ENCODE assay signal across 16 cellular contexts in the genomic region with DNA sequence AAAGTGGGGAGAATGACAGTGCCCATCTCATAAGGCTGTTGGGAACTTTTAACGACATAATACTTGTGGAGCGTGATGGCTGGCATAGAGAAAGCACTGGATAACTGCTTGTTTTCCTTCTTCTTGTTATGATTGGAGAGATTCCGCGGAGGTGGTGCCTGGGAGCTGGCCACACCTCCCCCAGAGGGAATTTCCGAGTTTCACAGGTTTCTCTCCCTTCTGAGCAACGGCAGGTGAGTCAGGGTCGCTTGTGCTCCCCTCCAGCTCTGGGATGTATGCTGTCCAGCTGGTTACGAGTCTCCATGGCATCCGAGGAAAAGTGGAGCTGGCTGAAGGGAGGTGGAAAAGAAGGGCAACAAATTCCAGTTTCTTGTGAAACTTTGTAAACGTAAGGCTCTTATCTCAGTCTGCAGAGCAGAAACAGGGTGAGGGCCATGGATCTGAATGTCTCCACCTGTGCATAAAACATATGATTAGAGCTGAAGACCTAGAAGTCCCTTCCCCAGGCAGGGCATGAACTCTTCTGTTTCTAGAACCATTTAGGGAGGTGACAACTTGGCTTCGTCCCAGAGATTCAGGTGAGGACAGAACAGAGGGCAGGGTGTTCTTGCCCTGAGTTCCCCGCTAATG. TPM values are rescaled to one million over a fixed set of nuclear protein-coding genes. Genes with fewer than 3 reads are reported as not detected.
A peak's percentile ranks its signal among the peaks of the same experiment; 100 is the strongest.
DNase-seq lines count a peak whose midpoint lies in the region; ATAC-seq and TF ChIP-seq lines count a peak whose summit lies in the region.
"Had no signal": no experiment of that assay in that cellular context is flagged by ENCODE, and none has a peak within 500 bp of the region (broad histone marks: within the 10 kb centered on the region; RNA-seq: fewer than 3 reads in every experiment).

No MANE protein-coding gene starts in this region.

- H3K9ac ChIP-seq in BLaER1 (peak overlapping the region; percentile 59), HUES6 (ENCODE audit: low read length) (no peak overlapping the region), mammary epithelial cell (ENCODE audit: insufficient read depth, low read length) (no peak overlapping the region)

- BruUV-seq in mammary epithelial cell (replicated peaks; lab: Mats Ljungman, UMichigan) = no TSS peak

- no peak overlapping the region for H3K4me3 ChIP-seq in BLaER1
- H3K4me3 ChIP-seq in HUES6 (ENCODE audit: low read depth, low read length) = peak overlapping the region; percentile 22; the same call in 1 of the 2 replicates
- no peak overlapping the region for H3K4me3 ChIP-seq in mammary epithelial cell (replicated peaks in 1 of 3; ENCODE audit: insufficient read depth in 1 of 3, low read depth in 2 of 3, low read length in 3 of 3)
- no peak overlapping the region for H3K4me3 ChIP-seq in spleen
- H3K4me3 ChIP-seq: lung had no signal

- H3K27me3 ChIP-seq in BLaER1 = no peaks in the 10 kb centered on the region
- no peaks in the 10 kb centered on the region for H3K27me3 ChIP-seq in HUES6 (ENCODE audit: control insufficient read depth, insufficient read depth, low read length)
- H3K27me3 ChIP-seq in mammary epithelial cell (ENCODE audit: insufficient read depth, low read length) = no peaks in the 10 kb centered on the region
- no peaks in the 10 kb centered on the region for H3K27me3 ChIP-seq in spleen (replicated peaks in 1 of 7)

- peak; percentile 57 for ATAC-seq in left lobe of liver
- no peak for ATAC-seq in HG02678 (IDR thresholded peaks at IDR 0.05; ENCODE audit: unreplicated experiment)

- H3K9me3 ChIP-seq in BLaER1 (peaks cover 6% of the 10 kb centered on the region; the same call in 1 of the 2 replicates), HUES6 (ENCODE audit: control insufficient read depth, insufficient read depth, low read depth, low read length) (no peaks in the 10 kb centered on the region), mammary epithelial cell (replicated peaks; ENCODE audit: insufficient read depth, low read length) (no peaks in the 10 kb centered on the region), spleen (no peaks in the 10 kb centered on the region)

- TF ChIP-seq POLR2A in spleen (IDR thresholded peaks at IDR 0.05) = no peak

- intact Hi-C loops in mammary epithelial cell (cut with micrococcal nuclease) = no loop called here
- intact Hi-C loops in spleen (cut with DNase I; ENCODE audit: low total_unique reads) = no loop called here

- dilution Hi-C loops in mammary epithelial cell (cut with HindIII; ENCODE audit: low sequenced_read_pairs) = no loop called here

- in situ Hi-C loops in mammary epithelial cell (cut with MboI; ENCODE audit: low sequenced_read_pairs in 2 of 2) = no loop called here

- no peak for TF ChIP-seq CTCF in mammary epithelial cell (conservative IDR thresholded peaks at IDR 0.05 in 1 of 2, IDR thresholded peaks at IDR 0.05 in 1 of 2; ENCODE audit: extremely low read depth in 1 of 2, insufficient read depth in 1 of 2, low read depth in 1 of 2, low read length in 2 of 2)
- no peak for TF ChIP-seq CTCF in spleen (IDR thresholded peaks at IDR 0.05 in 8 of 11, conservative IDR thresholded peaks at IDR 0.05 in 3 of 11)

- H3K36me3 ChIP-seq in BLaER1 (no peaks in the 10 kb centered on the region), HUES6 (ENCODE audit: control insufficient read depth, insufficient read depth, low read length) (no peaks in the 10 kb centered on the region), mammary epithelial cell (ENCODE audit: insufficient read depth, low read length) (no peaks in the 10 kb centered on the region), spleen (no peaks in the 10 kb centered on the region)

- no peak overlapping the region for H2AFZ ChIP-seq in mammary epithelial cell (ENCODE audit: low read depth, low read length)

- H3K4me2 ChIP-seq in BLaER1 = peak overlapping the region; percentile 72
- no peak overlapping the region for H3K4me2 ChIP-seq in mammary epithelial cell (ENCODE audit: insufficient read depth, low read depth, low read length)

- H4K20me1 ChIP-seq in BLaER1 (no peaks in the 10 kb centered on the region), mammary epithelial cell (ENCODE audit: insufficient read depth, low read length) (no peaks in the 10 kb centered on the region)

- WGBS in mammary epithelial cell (ENCODE audit: low coverage, missing lambda C conversion rate) = 86% methylated on average over 12 of the region's 12 CpGs
- WGBS in spleen, 5 donors = 73 to 85% (median 81%) methylated on average over 12 of the region's 12 CpGs

- H3K27ac ChIP-seq in BLaER1 (peak overlapping the region; percentile 89), HUES6 (ENCODE audit: low read depth, low read length) (no peak overlapping the region), mammary epithelial cell (ENCODE audit: insufficient read depth, low read depth, low read length) (no peak overlapping the region), spleen (no peak overlapping the region)

- DNase-seq in mammary epithelial cell (peak; percentile 26), left lobe of liver (ENCODE audit: low spot score) (no peak), spleen (no peak), Kasumi-1 (lab: John Stamatoyannopoulos, UW) (no peak), NCI-H524 treated with DMSO at 0.1 percent for 48 hours (lab: John Stamatoyannopoulos, UW) (no peak)
- DNase-seq: activated CD4-positive, CD25-positive, alpha-beta regulatory T cell; NCI-H2081 treated with DMSO at 0.1 percent for 48 hours; NCI-H524; stimulated activated naive CD4-positive, alpha-beta T cell had no signal

- CTCF ChIA-PET in mammary epithelial cell (lab: Charles Lee; ENCODE audit: low non-redundant PET) = no interaction called here

- H3K79me2 ChIP-seq in mammary epithelial cell (ENCODE audit: insufficient read depth, low read length) = no peaks in the 10 kb centered on the region

- H3K4me1 ChIP-seq in BLaER1 (peaks cover 74% of the 10 kb centered on the region), HUES6 (ENCODE audit: control insufficient read depth, insufficient read depth, low read length) (peaks cover 13% of the 10 kb centered on the region; the same call in 1 of the 2 replicates), mammary epithelial cell (ENCODE audit: insufficient read depth, low read length) (no peaks in the 10 kb centered on the region), spleen (peaks cover 0 to 8% (median 0%) of the 10 kb centered on the region in 6 donors)

RNA-seq across cellular contexts. Expression of a gene that starts 10.0 kb away (rescaled TPM):
- not detected for total RNA-seq in mammary epithelial cell
- not detected for polyA plus RNA-seq in mammary epithelial cell
- polyA minus RNA-seq in mammary epithelial cell = not detected
- total RNA-seq in left lobe of liver = not detected
- not detected for total RNA-seq in spleen
- not detected for polyA plus RNA-seq in spleen
- total RNA-seq: lung, renal cortical epithelial cell, ureter had no signal
- polyA plus RNA-seq: lung, neural cell had no signal

RNA-seq across cellular contexts. Expression of a gene that starts 44.4 kb away (rescaled TPM):
- total RNA-seq in mammary epithelial cell = 10 to 100 TPM; 47.5 to 66.4 TPM
- polyA plus RNA-seq in mammary epithelial cell = 38.4 TPM
- 13.0 TPM for polyA minus RNA-seq in mammary epithelial cell
- total RNA-seq in left lobe of liver = 41.1 TPM
- 10 to 100 TPM; 19.5 to 31.8 (median 23.7) TPM for total RNA-seq in spleen
- 10 to 100 TPM; 19.5 to 23.0 (median 22.4) TPM for polyA plus RNA-seq in spleen
